ENCODE assay signal across 24 cellular contexts in the genomic region with DNA sequence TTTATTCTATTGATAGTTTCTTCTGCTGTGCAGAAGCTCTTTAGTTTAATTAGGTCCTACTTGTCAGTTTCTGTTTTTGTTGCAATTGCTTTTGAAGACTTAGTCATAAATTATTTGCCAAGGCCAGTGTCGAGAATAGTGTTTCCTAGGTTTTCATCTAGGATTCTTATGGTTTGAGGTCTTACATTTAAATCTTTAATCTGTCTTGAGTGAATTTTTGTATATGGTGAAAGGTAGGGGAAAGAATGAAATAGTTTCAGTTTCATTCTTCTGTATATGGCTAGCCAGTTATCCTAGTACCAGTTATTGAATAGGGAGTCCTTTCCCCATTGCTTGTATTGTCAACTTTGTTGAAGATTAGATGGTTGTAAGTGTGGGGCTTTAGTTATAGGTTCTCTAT. TPM values are rescaled to one million over a fixed set of nuclear protein-coding genes. Genes with fewer than 3 reads are reported as not detected.
DNase-seq lines count a peak whose midpoint lies in the region; ATAC-seq and TF ChIP-seq lines count a peak whose summit lies in the region.
"Had no signal": no experiment of that assay in that cellular context is flagged by ENCODE, and none has a peak within 500 bp of the region (broad histone marks: within the 10 kb centered on the region; RNA-seq: fewer than 3 reads in every experiment).

No MANE protein-coding gene starts in this region.

- TF ChIP-seq CTCF in natural killer cell (IDR thresholded peaks at IDR 0.05) (no peak), heart right ventricle (IDR thresholded peaks at IDR 0.05) (no peak)

- no peaks in the 10 kb centered on the region for H3K4me1 ChIP-seq in heart right ventricle
- H3K4me1 ChIP-seq: colonic mucosa, thyroid gland had no signal

- ATAC-seq in natural killer cell treated with Interleukin-12 subunit alpha and Interleukin-12 subunit beta and Interleukin-15 and Interleukin-18, amount 100 ng/mL, for 72 hours, result no peak
- ATAC-seq in natural killer cell, result no peak
- peak; percentile 43 for ATAC-seq in activated naive CD8-positive, alpha-beta T cell treated with anti-CD3 and anti-CD28 coated beads, Interleukin-2, amount 50 U/mL, for 24 hours
- ATAC-seq in heart right ventricle, result no peak
- ATAC-seq: HCT116, K562 had no signal

- H3K27me3 ChIP-seq in heart right ventricle, result no peaks in the 10 kb centered on the region
- H3K27me3 ChIP-seq: brain microvascular endothelial cell, colonic mucosa, thyroid gland had no signal

- intact Hi-C loops in natural killer cell (cut with micrococcal nuclease) (no loop called here), heart right ventricle (cut with DNase I) (no loop called here)

- peaks cover 32% of the 10 kb centered on the region for H3K36me3 Mint-ChIP-seq in natural killer cell treated with Interleukin-12 subunit alpha and Interleukin-12 subunit beta and Interleukin-15 and Interleukin-18, amount 100 ng/mL, for 72 hours
- peaks cover 20% of the 10 kb centered on the region for H3K36me3 Mint-ChIP-seq in natural killer cell
- peaks cover 16% of the 10 kb centered on the region for H3K36me3 Mint-ChIP-seq in T-helper 1 cell treated with Interleukin-12 subunit alpha and Interleukin-12 subunit beta and Interleukin-4 antibody, amounts not matched to agents 30 μg/mL and 1 μg/mL, for 36 hours (ENCODE audit: low read depth)
- H3K36me3 Mint-ChIP-seq in activated naive CD8-positive, alpha-beta T cell treated with anti-CD3 and anti-CD28 coated beads, Interleukin-2, amount 50 U/mL, for 24 hours (ENCODE audit: low read depth), result peaks cover 1% of the 10 kb centered on the region

- H3K9me3 ChIP-seq in heart right ventricle, result peaks cover 0 to 45% (median 5%) of the 10 kb centered on the region in 11 donors
- H3K9me3 ChIP-seq: colonic mucosa, SK-N-SH, thyroid gland had no signal

- no peaks in the 10 kb centered on the region for H3K36me3 ChIP-seq in heart right ventricle
- H3K36me3 ChIP-seq: brain microvascular endothelial cell, colonic mucosa, MG63, thyroid gland had no signal

- peak overlapping the region; percentile 64 for H3K4me3 Mint-ChIP-seq in natural killer cell treated with Interleukin-12 subunit alpha and Interleukin-12 subunit beta and Interleukin-15 and Interleukin-18, amount 100 ng/mL, for 72 hours
- H3K4me3 Mint-ChIP-seq in natural killer cell, result no peak overlapping the region
- peak overlapping the region; percentile 12 for H3K4me3 Mint-ChIP-seq in T-helper 1 cell treated with Interleukin-12 subunit alpha and Interleukin-12 subunit beta and Interleukin-4 antibody, amounts not matched to agents 30 μg/mL and 1 μg/mL, for 36 hours
- H3K4me3 Mint-ChIP-seq in activated naive CD8-positive, alpha-beta T cell treated with anti-CD3 and anti-CD28 coated beads, Interleukin-2, amount 50 U/mL, for 24 hours, result peak overlapping the region; percentile 37
- H3K4me3 Mint-ChIP-seq: activated B cell treated with CpG ODN at 0.5 μM for 24 hours; stimulated activated naive B cell treated with anti-CD40 and anti-IgM and Interleukin-4, amounts not matched to agents 10 μg/mL and 1 μg/mL and 100 μg/mL, for 72 hours had no signal

- peak overlapping the region in 1 of 2 donors; percentile 48 for H3K27ac Mint-ChIP-seq in natural killer cell treated with Interleukin-12 subunit alpha and Interleukin-12 subunit beta and Interleukin-15 and Interleukin-18, amount 100 ng/mL, for 72 hours
- no peak overlapping the region for H3K27ac Mint-ChIP-seq in natural killer cell
- H3K27ac Mint-ChIP-seq in T-helper 1 cell treated with Interleukin-12 subunit alpha and Interleukin-12 subunit beta and Interleukin-4 antibody, amounts not matched to agents 30 μg/mL and 1 μg/mL, for 36 hours, result peak overlapping the region; percentile 42
- peak overlapping the region; percentile 0 for H3K27ac Mint-ChIP-seq in activated naive CD8-positive, alpha-beta T cell treated with anti-CD3 and anti-CD28 coated beads, Interleukin-2, amount 50 U/mL, for 24 hours
- H3K27ac Mint-ChIP-seq: activated B cell treated with CpG ODN at 0.5 μM for 24 hours; stimulated activated naive B cell treated with anti-CD40 and anti-IgM and Interleukin-4, amounts not matched to agents 10 μg/mL and 1 μg/mL and 100 μg/mL, for 72 hours had no signal

- whole genome bisulfite sequencing in heart right ventricle, 2 donors, result 90 to 100% methylated on average over 1 of the region's 1 CpG

- no peak overlapping the region for H3K4me3 ChIP-seq in heart right ventricle
- H3K4me3 ChIP-seq: colonic mucosa, K562, MG63, thyroid gland had no signal

- no peak overlapping the region for H3K27ac ChIP-seq in heart right ventricle
- H3K27ac ChIP-seq: brain microvascular endothelial cell, colonic mucosa, thyroid gland had no signal

- peaks cover 10% of the 10 kb centered on the region for H3K9me3 Mint-ChIP-seq in natural killer cell treated with Interleukin-12 subunit alpha and Interleukin-12 subunit beta and Interleukin-15 and Interleukin-18, amount 100 ng/mL, for 72 hours
- peaks cover 8 to 15% of the 10 kb centered on the region in 2 donors for H3K9me3 Mint-ChIP-seq in natural killer cell
- H3K9me3 Mint-ChIP-seq in T-helper 1 cell treated with Interleukin-12 subunit alpha and Interleukin-12 subunit beta and Interleukin-4 antibody, amounts not matched to agents 30 μg/mL and 1 μg/mL, for 36 hours, result peaks cover 47% of the 10 kb centered on the region
- peaks cover 27% of the 10 kb centered on the region for H3K9me3 Mint-ChIP-seq in activated naive CD8-positive, alpha-beta T cell treated with anti-CD3 and anti-CD28 coated beads, Interleukin-2, amount 50 U/mL, for 24 hours

- peaks cover 0 to 6% of the 10 kb centered on the region in 2 donors for H3K27me3 Mint-ChIP-seq in natural killer cell treated with Interleukin-12 subunit alpha and Interleukin-12 subunit beta and Interleukin-15 and Interleukin-18, amount 100 ng/mL, for 72 hours
- peaks cover 0 to 3% of the 10 kb centered on the region in 2 donors for H3K27me3 Mint-ChIP-seq in natural killer cell (ENCODE audit: low read depth in 2 of 2)
- no peaks in the 10 kb centered on the region for H3K27me3 Mint-ChIP-seq in T-helper 1 cell treated with Interleukin-12 subunit alpha and Interleukin-12 subunit beta and Interleukin-4 antibody, amounts not matched to agents 30 μg/mL and 1 μg/mL, for 36 hours (ENCODE audit: low read depth)
- H3K27me3 Mint-ChIP-seq in activated naive CD8-positive, alpha-beta T cell treated with anti-CD3 and anti-CD28 coated beads, Interleukin-2, amount 50 U/mL, for 24 hours, result no peaks in the 10 kb centered on the region
- H3K27me3 Mint-ChIP-seq: activated B cell treated with CpG ODN at 0.5 μM for 24 hours; stimulated activated naive B cell treated with anti-CD40 and anti-IgM and Interleukin-4, amounts not matched to agents 10 μg/mL and 1 μg/mL and 100 μg/mL, for 72 hours had no signal

- no peak for DNase-seq in natural killer cell treated with Interleukin-12 subunit alpha and Interleukin-12 subunit beta and Interleukin-15 and Interleukin-18, amount 100 ng/mL, for 72 hours (ENCODE audit: low spot score)
- no peak for DNase-seq in natural killer cell
- DNase-seq in activated naive CD8-positive, alpha-beta T cell treated with anti-CD3 and anti-CD28 coated beads, Interleukin-2, amount 50 U/mL, for 24 hours, result no peak
- DNase-seq in NK-92 (lab: John Stamatoyannopoulos, UW; ENCODE audit: unreplicated experiment), result no peak
- no peak for DNase-seq in stimulated activated CD4-positive, alpha-beta T cell treated with anti-CD3 and anti-CD28 coated beads, Interleukin-2, amount 100 ng/mL, for 24 hours
- no peak for DNase-seq in heart right ventricle
- DNase-seq: activated B cell treated with CpG ODN at 0.5 μM for 24 hours; activated CD8-positive, alpha-beta memory T cell treated with anti-CD3 and anti-CD28 coated beads, Interleukin-2, amount 50 U/mL, for 4 hours; brain microvascular endothelial cell; colonic mucosa; glutamatergic neuron; MG63; NCI-H1436 treated with DMSO at 0.1 percent for 48 hours; NCI-H2171; NCI-H524 treated with DMSO at 0.1 percent for 48 hours; SK-N-SH; small intestine; stimulated activated naive B cell treated with anti-CD40 and anti-IgM and Interleukin-4, amounts not matched to agents 10 μg/mL and 1 μg/mL and 100 μg/mL, for 72 hours; T1000; thyroid gland had no signal

- H3K4me1 Mint-ChIP-seq in natural killer cell treated with Interleukin-12 subunit alpha and Interleukin-12 subunit beta and Interleukin-15 and Interleukin-18, amount 100 ng/mL, for 72 hours (ENCODE audit: low read depth in 2 of 2), result peaks cover 2 to 8% of the 10 kb centered on the region in 2 donors
- H3K4me1 Mint-ChIP-seq in natural killer cell, result peaks cover 0 to 6% of the 10 kb centered on the region in 2 donors
- peaks cover 7% of the 10 kb centered on the region for H3K4me1 Mint-ChIP-seq in T-helper 1 cell treated with Interleukin-12 subunit alpha and Interleukin-12 subunit beta and Interleukin-4 antibody, amounts not matched to agents 30 μg/mL and 1 μg/mL, for 36 hours (ENCODE audit: low read depth)
- H3K4me1 Mint-ChIP-seq in activated naive CD8-positive, alpha-beta T cell treated with anti-CD3 and anti-CD28 coated beads, Interleukin-2, amount 50 U/mL, for 24 hours, result peaks cover 14% of the 10 kb centered on the region

RNA-seq across cellular contexts. Expression of gene GCSAM, which starts 10.6 kb away (rescaled TPM):
- 1 to 10 TPM in 1 of 2 donors, under 1 TPM in 1; 1.00 to 5.3 TPM for total RNA-seq in natural killer cell treated with Interleukin-12 subunit alpha and Interleukin-12 subunit beta and Interleukin-15 and Interleukin-18, amount 100 ng/mL, for 72 hours
- 1 to 10 TPM in 2 of 3 donors, under 1 TPM in 1; 0.59 to 3.0 (median 1.1) TPM for total RNA-seq in natural killer cell
- total RNA-seq in heart right ventricle, result under 1 TPM in 4 of 10 donors, not detected in 6; 0.28 to 0.62 (median 0.36) TPM
- polyA plus RNA-seq in heart right ventricle, result under 1 TPM in 1 of 2 donors, not detected in 1; 0.04 TPM
- total RNA-seq: K562, renal cortical epithelial cell had no signal
- polyA plus RNA-seq: SK-N-SH had no signal

RNA-seq across cellular contexts. Expression of gene C3orf52, which starts 57.5 kb away (rescaled TPM):
- total RNA-seq in natural killer cell treated with Interleukin-12 subunit alpha and Interleukin-12 subunit beta and Interleukin-15 and Interleukin-18, amount 100 ng/mL, for 72 hours, result 1 to 10 TPM in 1 of 2 donors, under 1 TPM in 1; 0.64 to 1.8 TPM
- total RNA-seq in natural killer cell (under 1 TPM in 2 of 3 donors, not detected in 1; 0.42 to 0.90 TPM), heart right ventricle (1 to 10 TPM; 3.5 to 9.8 (median 5.0) TPM)
- 1 to 10 TPM; 3.1 to 6.0 TPM for polyA plus RNA-seq in heart right ventricle

Comparison
In these comparisons a context has a peak if more than half of its experiments do, and no peak if none do; other contexts are left out.
1. H3K27ac Mint-ChIP-seq: peak in T-helper 1 cell treated with Interleukin-12 subunit alpha and Interleukin-12 subunit beta and Interleukin-4 antibody, amounts not matched to agents 30 μg/mL and 1 μg/mL, for 36 hours (single experiment) and activated naive CD8-positive, alpha-beta T cell treated with anti-CD3 and anti-CD28 coated beads, Interleukin-2, amount 50 U/mL, for 24 hours (single experiment); none in natural killer cell (0 of 2).